Comparison of ENCODE assay signal across 9 cellular contexts in the genomic region with DNA sequence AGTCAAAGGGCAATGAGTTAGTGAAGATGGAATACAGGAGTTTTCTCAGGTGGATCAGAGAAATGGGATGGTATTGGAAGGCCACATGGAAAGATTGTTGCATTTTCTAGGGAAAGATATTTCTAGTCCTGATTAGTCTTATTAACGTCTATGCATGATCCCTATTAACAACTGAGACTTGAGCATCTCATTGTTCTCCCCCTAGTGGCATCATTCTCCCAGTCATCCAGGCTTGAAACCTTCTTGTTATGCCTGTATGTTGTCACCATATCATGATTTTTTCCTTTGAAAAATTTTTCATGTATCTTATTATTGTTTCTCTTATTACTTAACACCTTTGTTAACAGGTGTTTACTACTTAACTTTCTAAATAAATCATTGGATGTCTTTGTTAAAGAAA. TPM values are rescaled to one million over a fixed set of nuclear protein-coding genes. Genes with fewer than 3 reads are reported as not detected.
DNase-seq lines count a peak whose midpoint lies in the region; ATAC-seq and TF ChIP-seq lines count a peak whose summit lies in the region.
"Had no signal": no experiment of that assay in that cellular context is flagged by ENCODE, and none has a peak within 500 bp of the region (broad histone marks: within the 10 kb centered on the region; RNA-seq: fewer than 3 reads in every experiment).

No MANE protein-coding gene starts in this region.

- 0 out of 2 replicates have a peak, but pooled peaks cover 6% of the 10 kb centered on the region for H3F3A ChIP-seq in Loucy (ENCODE audit: low read depth)

- TF ChIP-seq CTCF in Loucy (conservative IDR thresholded peaks at IDR 0.05; ENCODE audit: low read length): peak; percentile 69
- peak; percentile 65 for TF ChIP-seq CTCF in chondrocyte (IDR thresholded peaks at IDR 0.05)
- TF ChIP-seq CTCF in osteoblast (IDR thresholded peaks at IDR 0.05; ENCODE audit: extremely low read depth, low read depth, low read length): peak; percentile 36
- no peak for TF ChIP-seq CTCF in tibial artery (IDR thresholded peaks at IDR 0.05)

- no peaks in the 10 kb centered on the region for H3K27me3 Mint-ChIP-seq in chondrocyte (ENCODE audit: low read depth)

- no peak overlapping the region for H3K27ac ChIP-seq in osteoblast (ENCODE audit: low read depth, low read length)
- H3K27ac ChIP-seq in tibial artery: no peak overlapping the region

- no peaks in the 10 kb centered on the region for H3K36me3 Mint-ChIP-seq in chondrocyte (ENCODE audit: low read depth)

- H3K4me3 ChIP-seq in Loucy (ENCODE audit: low read length, poor library complexity, severe bottlenecking): no peak overlapping the region
- H3K4me3 ChIP-seq in osteoblast (ENCODE audit: insufficient read depth, low read length): no peak overlapping the region
- no peak overlapping the region for H3K4me3 ChIP-seq in tibial artery
- H3K4me3 ChIP-seq: mucosa of descending colon had no signal

- H3K4me1 Mint-ChIP-seq in chondrocyte (ENCODE audit: low read depth): peaks cover 10% of the 10 kb centered on the region

- H3K4me1 ChIP-seq in Loucy (ENCODE audit: insufficient read depth, low read length, poor library complexity, severe bottlenecking) (peaks cover 17% of the 10 kb centered on the region), osteoblast (ENCODE audit: insufficient read depth, low read length) (peaks cover 5% of the 10 kb centered on the region), tibial artery (no peaks in the 10 kb centered on the region)

- H3K79me2 ChIP-seq in Loucy (ENCODE audit: insufficient read depth, low read length): peaks cover 85% of the 10 kb centered on the region
- H3K79me2 ChIP-seq in osteoblast (ENCODE audit: insufficient read depth, low read length): peaks cover 78% of the 10 kb centered on the region

- no peaks in the 10 kb centered on the region for H3K9me2 ChIP-seq in Loucy (replicated peaks; ENCODE audit: low read depth, low read length)

- H3K36me3 ChIP-seq in Loucy (ENCODE audit: insufficient read depth, low read length) (no peaks in the 10 kb centered on the region), osteoblast (ENCODE audit: insufficient read depth, low read length) (no peaks in the 10 kb centered on the region), tibial artery (peaks cover 0 to 1% (median 0%) of the 10 kb centered on the region in 3 donors)

- no peaks in the 10 kb centered on the region for H3K9me3 Mint-ChIP-seq in chondrocyte (ENCODE audit: low read depth)

- H3K9me3 ChIP-seq in Loucy (ENCODE audit: insufficient read depth, low read depth, low read length) (no peaks in the 10 kb centered on the region), osteoblast (ENCODE audit: low read depth, low read length) (no peaks in the 10 kb centered on the region), tibial artery (no peaks in the 10 kb centered on the region)
- H3K9me3 ChIP-seq: mucosa of descending colon had no signal

- H3K27ac Mint-ChIP-seq in chondrocyte (ENCODE audit: unreplicated experiment): no peak overlapping the region

- H2AFZ ChIP-seq in Loucy (ENCODE audit: low read length) (no peak overlapping the region), osteoblast (ENCODE audit: low read length) (no peak overlapping the region)

- DNase-seq in NCI-H2171 treated with DMSO at 0.1 percent for 48 hours (lab: John Stamatoyannopoulos, UW): peak; percentile 9
- no peak for DNase-seq in NCI-H2171 (lab: John Stamatoyannopoulos, UW)
- no peak for DNase-seq in chondrocyte (ENCODE audit: low spot score)
- DNase-seq in osteoblast (ENCODE audit: insufficient read length, low spot score, missing footprints): peak; percentile 65
- DNase-seq in posterior vena cava (ENCODE audit: low spot score): no peak
- no peak for DNase-seq in tibial artery
- DNase-seq: mucosa of descending colon had no signal

- H4K20me1 ChIP-seq in Loucy (ENCODE audit: insufficient read depth, low read length, poor library complexity, severe bottlenecking) (peaks cover 75% of the 10 kb centered on the region), osteoblast (ENCODE audit: insufficient read depth, low read length) (peaks cover 17% of the 10 kb centered on the region)

- H3K4me2 ChIP-seq in Loucy (ENCODE audit: low read depth, low read length, poor library complexity, severe bottlenecking) (no peak overlapping the region), osteoblast (ENCODE audit: insufficient read depth, low read length) (no peak overlapping the region)

- no peak for ATAC-seq in HG02938 (IDR thresholded peaks at IDR 0.05; ENCODE audit: unreplicated experiment)
- ATAC-seq: mucosa of descending colon had no signal

- H3K9ac ChIP-seq in Loucy (ENCODE audit: low read depth, low read length, poor library complexity, severe bottlenecking): no peak overlapping the region

- H3K27me3 ChIP-seq in Loucy (ENCODE audit: insufficient read depth, low read length, poor library complexity, severe bottlenecking) (no peaks in the 10 kb centered on the region), osteoblast (ENCODE audit: insufficient read depth, low read length) (no peaks in the 10 kb centered on the region), tibial artery (no peaks in the 10 kb centered on the region)

- H3K4me3 Mint-ChIP-seq in chondrocyte (ENCODE audit: unreplicated experiment): no peak overlapping the region

- intact Hi-C loops in posterior vena cava (cut with DNase I) (no loop called here), tibial artery (cut with DNase I; ENCODE audit: low total_unique reads) (no loop called here)

RNA-seq across cellular contexts. Expression of gene KIF2A, which starts 34.4 kb away (rescaled TPM):
- total RNA-seq in chondrocyte (34.5 to 37.7 TPM (median 37.3 TPM) in 3 replicates), osteoblast (52.8 and 57.8 TPM in 2 replicates), posterior vena cava (10 to 100 TPM; 32.3 to 40.2 TPM)

Comparison
In these comparisons a context has a peak if more than half of its experiments do, and no peak if none do; other contexts are left out.
1. DNase-seq: peak in NCI-H2171 treated with DMSO at 0.1 percent for 48 hours (single experiment) and osteoblast (single experiment); none in NCI-H2171 (single experiment), chondrocyte (single experiment), posterior vena cava (single experiment) and tibial artery (0 of 2).
2. CTCF ChIP-seq: peak in Loucy (single experiment), chondrocyte (single experiment) and osteoblast (single experiment); none in tibial artery (0 of 2).